In genomic region chr17:21592774-21593173, GRCh38 we compare ENCODE assay signal across 21 cellular contexts.
"Had no signal": no experiment of that assay in that cellular context is flagged by ENCODE, and none has a peak within 500 bp of the region (broad histone marks: within the 10 kb centered on the region; RNA-seq: fewer than 3 reads in every experiment).

No MANE protein-coding gene starts in this region.

- H3K4me2 ChIP-seq: hepatocyte had no signal

- DNase-seq: dermis blood vessel endothelial cell; dorsolateral prefrontal cortex; effector CD4-positive, alpha-beta T cell; effector memory CD4-positive, alpha-beta T cell; foreskin keratinocyte; heart left ventricle; hypothalamus; immature natural killer cell; left cardiac atrium; left ventricle myocardium superior; lower lobe of right lung; mesenchymal stem cell; mucosa of descending colon had no signal

- ATAC-seq: foreskin keratinocyte, gastroesophageal sphincter, heart left ventricle, left cardiac atrium, left lung, left ventricle myocardium superior, mucosa of descending colon had no signal

- FAIRE-seq: colon, endothelial cell of umbilical vein, frontal cortex had no signal

- H3K4me3 ChIP-seq: coronary artery, dorsolateral prefrontal cortex, esophagus muscularis mucosa, gastroesophageal sphincter, heart left ventricle, hepatocyte, left lung, lower lobe of right lung, mucosa of descending colon had no signal

- H3K27ac ChIP-seq: coronary artery, esophagus muscularis mucosa, foreskin keratinocyte, gastroesophageal sphincter, heart left ventricle, hepatocyte, left lung, lower lobe of right lung had no signal

- H2AFZ ChIP-seq: hepatocyte had no signal

- H3K9me3 ChIP-seq: esophagus muscularis mucosa, gastroesophageal sphincter, heart left ventricle, lower lobe of right lung, mucosa of descending colon had no signal

- H3K4me1 ChIP-seq: esophagus muscularis mucosa, foreskin keratinocyte, gastroesophageal sphincter, heart left ventricle, left lung, lower lobe of right lung had no signal

- H3K36me3 ChIP-seq: esophagus muscularis mucosa, gastroesophageal sphincter, heart left ventricle, left lung, lower lobe of right lung had no signal

- H3K27me3 ChIP-seq: foreskin keratinocyte, hepatocyte had no signal
